In the genomic region with DNA sequence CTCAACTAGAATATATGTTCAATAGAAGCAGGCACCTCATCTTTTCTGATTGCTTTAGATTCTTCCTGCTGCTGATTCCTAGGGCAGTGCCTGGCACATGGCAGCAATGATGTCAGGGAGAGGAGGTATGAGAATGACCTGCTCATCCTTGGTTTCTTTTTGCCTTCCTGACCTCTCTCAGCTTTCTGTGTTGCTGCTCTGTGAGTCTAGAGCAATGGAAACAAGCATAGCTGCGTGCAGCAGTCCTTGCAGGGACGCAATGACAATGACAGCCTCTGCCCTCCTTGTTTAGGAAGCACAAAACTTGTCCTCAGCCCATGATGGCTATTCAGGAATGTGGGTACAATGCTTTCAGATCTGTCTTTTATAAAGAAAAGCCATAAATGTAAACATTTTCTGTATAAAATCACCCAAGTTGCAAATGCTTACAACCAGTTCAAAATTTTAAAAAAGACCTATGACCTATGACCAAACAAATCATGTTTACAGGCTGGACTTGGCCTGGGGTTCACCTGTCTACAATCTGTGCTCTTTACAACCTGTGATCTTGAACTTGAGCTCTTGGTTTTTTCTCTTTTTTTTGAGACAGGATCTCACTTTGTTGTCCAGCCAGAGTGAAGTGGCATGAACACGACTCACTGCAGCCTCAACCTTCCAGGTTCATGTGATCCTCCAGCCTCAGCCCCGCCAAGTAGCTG, we compare ENCODE assay signal across 25 cellular contexts.
DNase-seq lines count a peak whose midpoint lies in the region; ATAC-seq and TF ChIP-seq lines count a peak whose summit lies in the region.
"Had no signal": no experiment of that assay in that cellular context is flagged by ENCODE, and none has a peak within 500 bp of the region (broad histone marks: within the 10 kb centered on the region; RNA-seq: fewer than 3 reads in every experiment).

No MANE protein-coding gene starts in this region.

- no peaks in the 10 kb centered on the region for H3K9me3 ChIP-seq in H9 (ENCODE audit: control insufficient read depth, low read depth, low read length)
- H3K9me3 ChIP-seq in IMR-90 (ENCODE audit: control insufficient read depth, insufficient read depth, low read length), result no peaks in the 10 kb centered on the region
- H3K9me3 ChIP-seq in GM23248 (ENCODE audit: low read depth), result no peaks in the 10 kb centered on the region
- H3K9me3 ChIP-seq in heart left ventricle, result no peaks in the 10 kb centered on the region
- H3K9me3 ChIP-seq: BE2C, BLaER1 had no signal

- dilution Hi-C loops in IMR-90 (cut with HindIII; ENCODE audit: low sequenced_read_pairs, unreplicated experiment), result no loop called here

- H3K79me1 ChIP-seq in H9 (ENCODE audit: insufficient read depth, low read depth, low read length, poor library complexity, severe bottlenecking) (no peaks in the 10 kb centered on the region), IMR-90 (ENCODE audit: low read depth in 1 of 2, low read length in 2 of 2) (no peaks in the 10 kb centered on the region)

- CTCF ChIA-PET in IMR-90 (lab: Yijun Ruan, JAX), result no interaction called here

- H3K79me2 ChIP-seq in H9 (ENCODE audit: insufficient read depth, low read length) (no peaks in the 10 kb centered on the region), GM23248 (ENCODE audit: insufficient read depth) (no peaks in the 10 kb centered on the region)

- ATAC-seq in IMR-90 (ENCODE audit: low read depth) (no peak), left lobe of liver (peak; percentile 92), heart left ventricle (no peak), natural killer cell (no peak)
- no peak for ATAC-seq in stimulated activated memory B cell treated with anti-CD40 and anti-IgM and Interleukin-4, amounts not matched to agents 10 μg/mL and 1 μg/mL and 100 μg/mL, for 72 hours
- ATAC-seq: GM12878 had no signal

- H3K4me3 Mint-ChIP-seq in H9 (no peak overlapping the region), natural killer cell (no peak overlapping the region)
- no peak overlapping the region for H3K4me3 Mint-ChIP-seq in stimulated activated memory B cell treated with anti-CD40 and anti-IgM and Interleukin-4, amounts not matched to agents 10 μg/mL and 1 μg/mL and 100 μg/mL, for 72 hours
- H3K4me3 Mint-ChIP-seq: CD14-positive monocyte; CD4-positive, alpha-beta memory T cell; CD4-positive, CD25-positive, alpha-beta regulatory T cell; CD8-positive, alpha-beta memory T cell had no signal

- TF ChIP-seq RAD21 in IMR-90 (IDR thresholded peaks at IDR 0.05; ENCODE audit: low read length), result no peak

- H3K18ac ChIP-seq in H9 (ENCODE audit: insufficient read length, low read depth, low read length) (no peak overlapping the region), IMR-90 (ENCODE audit: low read depth, low read length) (no peak overlapping the region)

- H3K27me3 ChIP-seq in H9 (ENCODE audit: insufficient read depth, low read length) (no peaks in the 10 kb centered on the region), IMR-90 (ENCODE audit: control insufficient read depth, insufficient read depth, low read length) (no peaks in the 10 kb centered on the region), GM23248 (replicated peaks; ENCODE audit: insufficient read depth) (no peaks in the 10 kb centered on the region), heart left ventricle (no peaks in the 10 kb centered on the region)
- H3K27me3 ChIP-seq: BE2C, BLaER1 had no signal

- H3K23ac ChIP-seq in H9 (ENCODE audit: insufficient read length, low read depth, low read length), result no peak overlapping the region
- no peak overlapping the region for H3K23ac ChIP-seq in IMR-90 (ENCODE audit: low read depth, low read length)

- H3K4me3 ChIP-seq in IMR-90 (ENCODE audit: insufficient read depth, low read depth, low read length) (no peak overlapping the region), GM23248 (no peak overlapping the region), heart left ventricle (no peak overlapping the region)
- H3K4me3 ChIP-seq: BLaER1, GM12878 had no signal

- H3K36me3 Mint-ChIP-seq in H9 (ENCODE audit: insufficient read depth in 1 of 3, low read depth in 3 of 3) (peaks cover 0 to 1% (median 0%) of the 10 kb centered on the region in 3 experiments; a peak in 1 of 7 replicates), natural killer cell (no peaks in the 10 kb centered on the region)
- no peaks in the 10 kb centered on the region for H3K36me3 Mint-ChIP-seq in stimulated activated memory B cell treated with anti-CD40 and anti-IgM and Interleukin-4, amounts not matched to agents 10 μg/mL and 1 μg/mL and 100 μg/mL, for 72 hours
- H3K36me3 Mint-ChIP-seq: CD14-positive monocyte; CD4-positive, alpha-beta memory T cell; CD4-positive, CD25-positive, alpha-beta regulatory T cell; CD8-positive, alpha-beta memory T cell had no signal

- H2AFZ ChIP-seq in H9 (ENCODE audit: low read length), result no peak overlapping the region
- no peak overlapping the region for H2AFZ ChIP-seq in IMR-90 (replicated peaks; ENCODE audit: low read length, poor library complexity)
- no peak overlapping the region for H2AFZ ChIP-seq in GM23248

- H3K4ac ChIP-seq in H9 (ENCODE audit: low read depth, low read length), result no peak overlapping the region
- no peak overlapping the region for H3K4ac ChIP-seq in IMR-90 (ENCODE audit: low read depth, low read length)

- H3K4me1 Mint-ChIP-seq in H9 (0 out of 4 replicates have a peak, but pooled peaks cover 0 to 2% of the 10 kb centered on the region in 2 experiments), natural killer cell (peaks cover 12 to 14% of the 10 kb centered on the region in 2 donors)
- peaks cover 14% of the 10 kb centered on the region for H3K4me1 Mint-ChIP-seq in stimulated activated memory B cell treated with anti-CD40 and anti-IgM and Interleukin-4, amounts not matched to agents 10 μg/mL and 1 μg/mL and 100 μg/mL, for 72 hours

- no CpG with 5 or more reads among the region's 4 CpGs for WGBS in H9 (ENCODE audit: extremely low coverage, insufficient read length, low lambda C conversion rate)
- WGBS in IMR-90 (ENCODE audit: extremely low coverage in 2 of 2, insufficient read length in 1 of 2), 2 experiments, result 76% methylated on average over 2 of the region's 4 CpGs; no CpG with 5 or more reads in 1 of the 2 experiments
- 80 to 90% methylated on average over 4 of the region's 4 CpGs for WGBS in GM23248 (ENCODE audit: low coverage in 1 of 2, low lambda C conversion rate in 2 of 2, missing lambda C conversion rate in 2 of 2), 2 experiments
- WGBS in heart left ventricle, 4 donors, result 93 to 97% (median 96%) methylated on average over 4 of the region's 4 CpGs

- H4K20me1 ChIP-seq in H9 (ENCODE audit: control insufficient read depth, insufficient read depth, insufficient read length) (no peaks in the 10 kb centered on the region), IMR-90 (ENCODE audit: insufficient read depth, low read length) (no peaks in the 10 kb centered on the region), GM23248 (ENCODE audit: insufficient read depth) (no peaks in the 10 kb centered on the region)
- H4K20me1 ChIP-seq: BLaER1 had no signal

- H4K8ac ChIP-seq in H9 (replicated peaks; ENCODE audit: insufficient read length, low read depth, low read length), result no peak overlapping the region
- H4K8ac ChIP-seq in IMR-90 (ENCODE audit: low read depth in 2 of 2, low read length in 2 of 2), result no peak overlapping the region

- H4K91ac ChIP-seq in H9 (ENCODE audit: insufficient read length, low read depth, low read length) (no peak overlapping the region), IMR-90 (ENCODE audit: insufficient read depth, low read depth, low read length) (no peak overlapping the region)

- no peak overlapping the region for H3K4me2 ChIP-seq in H9 (ENCODE audit: insufficient read depth, insufficient read length, low read length)
- H3K4me2 ChIP-seq in IMR-90 (ENCODE audit: low read depth, low read length), result no peak overlapping the region
- H3K4me2 ChIP-seq in GM23248 (ENCODE audit: unreplicated experiment), result no peak overlapping the region
- H3K4me2 ChIP-seq: BLaER1 had no signal

- no peak overlapping the region for H2BK120ac ChIP-seq in H9 (ENCODE audit: low read depth, low read length, poor library complexity, severe bottlenecking)
- H2BK120ac ChIP-seq in IMR-90 (ENCODE audit: low read depth, low read length), result no peak overlapping the region

- H3F3A ChIP-seq in GM23248 (ENCODE audit: insufficient read depth), result peaks cover 29% of the 10 kb centered on the region

- TF ChIP-seq POLR2A in IMR-90 (IDR thresholded peaks at IDR 0.05; ENCODE audit: low read depth, low read length), result no peak
- TF ChIP-seq POLR2A in heart left ventricle (IDR thresholded peaks at IDR 0.05), result no peak

- H3T11ph ChIP-seq in H9 (ENCODE audit: low read length), result no peak overlapping the region

- DNase-seq in H9 (no peak), IMR-90 (no peak), left lobe of liver (ENCODE audit: low spot score) (no peak), GM23248 (no peak), heart left ventricle (no peak), natural killer cell (no peak)
- DNase-seq: 8988T; ACHN; BE2C; C1 segment of cervical spinal cord; CD4-positive, alpha-beta memory T cell; CD4-positive, CD25-positive, alpha-beta regulatory T cell; CD8-positive, alpha-beta memory T cell; COR-L47; DMS 273 treated with DMSO at 0.1 percent for 48 hours; DMS153; DMS53; DMS79; DND-41; EL; GDM1 had no signal

- no peaks in the 10 kb centered on the region for H3K23me2 ChIP-seq in H9 (ENCODE audit: insufficient read length, low read depth, low read length, poor library complexity, severe bottlenecking)

- H3K27me3 Mint-ChIP-seq in H9 (ENCODE audit: low read depth) (no peaks in the 10 kb centered on the region), natural killer cell (ENCODE audit: low read depth in 2 of 2) (peaks cover 0 to 2% of the 10 kb centered on the region in 2 donors)
- no peaks in the 10 kb centered on the region for H3K27me3 Mint-ChIP-seq in stimulated activated memory B cell treated with anti-CD40 and anti-IgM and Interleukin-4, amounts not matched to agents 10 μg/mL and 1 μg/mL and 100 μg/mL, for 72 hours

- H3K4me1 ChIP-seq in H9 (ENCODE audit: insufficient read depth, low read length) (no peaks in the 10 kb centered on the region), IMR-90 (ENCODE audit: control insufficient read depth, insufficient read depth, low read length) (peaks cover 4% of the 10 kb centered on the region; the same call in 1 of the 2 replicates), GM23248 (ENCODE audit: insufficient read depth) (peaks cover 35% of the 10 kb centered on the region), heart left ventricle (peaks cover 0 to 13% (median under 1%) of the 10 kb centered on the region in 12 donors)

- H3K27ac Mint-ChIP-seq in H9, result no peak overlapping the region
- H3K27ac Mint-ChIP-seq in stimulated activated memory B cell treated with anti-CD40 and anti-IgM and Interleukin-4, amounts not matched to agents 10 μg/mL and 1 μg/mL and 100 μg/mL, for 72 hours, result peak overlapping the region; percentile 35
- H3K27ac Mint-ChIP-seq in natural killer cell, result no peak overlapping the region
- H3K27ac Mint-ChIP-seq: CD4-positive, alpha-beta memory T cell; CD4-positive, CD25-positive, alpha-beta regulatory T cell; CD8-positive, alpha-beta memory T cell had no signal

- H3K9me1 ChIP-seq in IMR-90 (ENCODE audit: insufficient read depth, low read length), result no peaks in the 10 kb centered on the region; the same call in 1 of the 2 replicates

- H3K9ac ChIP-seq in H9 (ENCODE audit: extremely low read depth, insufficient read length, low read length), result no peak overlapping the region
- H3K9ac ChIP-seq in IMR-90 (ENCODE audit: low read depth, low read length), result no peak overlapping the region
- H3K9ac ChIP-seq in GM23248, result no peak overlapping the region
- H3K9ac ChIP-seq: BLaER1 had no signal

- no peak overlapping the region for H2BK12ac ChIP-seq in H9 (ENCODE audit: insufficient read length, low read depth, low read length)

- H4K5ac ChIP-seq in H9 (ENCODE audit: insufficient read length, low read depth, low read length) (no peak overlapping the region), IMR-90 (ENCODE audit: low read depth, low read length) (no peak overlapping the region)

- H2AK5ac ChIP-seq in H9 (ENCODE audit: insufficient read length, low read length) (no peak overlapping the region), IMR-90 (ENCODE audit: low read depth, low read length) (peak overlapping the region; percentile 15; the same call in 1 of the 2 replicates)

- POLR2A ChIA-PET in IMR-90 (lab: Charles Lee; ENCODE audit: unreplicated experiment), result no interaction called here

- no TSS peak for BruUV-seq in IMR-90 (replicated peaks; lab: Mats Ljungman, UMichigan)

- in situ Hi-C loops in IMR-90 (cut with MboI; ENCODE audit: low sequenced_read_pairs), result no loop called here
- in situ Hi-C loops in GM23248 (cut with MboI), result no loop called here

- H3K9me3 Mint-ChIP-seq in H9 (no peaks in the 10 kb centered on the region; a peak in 1 of 5 replicates), natural killer cell (no peaks in the 10 kb centered on the region)
- H3K9me3 Mint-ChIP-seq in stimulated activated memory B cell treated with anti-CD40 and anti-IgM and Interleukin-4, amounts not matched to agents 10 μg/mL and 1 μg/mL and 100 μg/mL, for 72 hours, result no peaks in the 10 kb centered on the region
- H3K9me3 Mint-ChIP-seq: CD4-positive, CD25-positive, alpha-beta regulatory T cell; CD8-positive, alpha-beta memory T cell had no signal

- TF ChIP-seq CTCF in H9 (conservative IDR thresholded peaks at IDR 0.05) (no peak), IMR-90 (conservative IDR thresholded peaks at IDR 0.05; ENCODE audit: low read depth, low read length) (no peak), heart left ventricle (IDR thresholded peaks at IDR 0.05) (no peak), natural killer cell (IDR thresholded peaks at IDR 0.05) (no peak)

- no peaks in the 10 kb centered on the region for H3K9me2 ChIP-seq in GM23248 (ENCODE audit: insufficient read depth)

- no peak overlapping the region for H2BK15ac ChIP-seq in H9 (ENCODE audit: low read depth, low read length)
- H2BK15ac ChIP-seq in IMR-90 (ENCODE audit: low read depth, low read length), result no peak overlapping the region

- H3K36me3 ChIP-seq in IMR-90 (ENCODE audit: control insufficient read depth, insufficient read depth, low read length), result no peaks in the 10 kb centered on the region
- H3K36me3 ChIP-seq in GM23248 (ENCODE audit: low read depth), result no peaks in the 10 kb centered on the region
- H3K36me3 ChIP-seq in heart left ventricle, result no peaks in the 10 kb centered on the region
- H3K36me3 ChIP-seq: BE2C, BLaER1 had no signal

- H2BK5ac ChIP-seq in H9 (ENCODE audit: insufficient read length, low read length) (no peak overlapping the region), IMR-90 (ENCODE audit: low read depth, low read length, poor library complexity, severe bottlenecking) (no peak overlapping the region)

- H3K27ac ChIP-seq in H9 (ENCODE audit: insufficient read length, low read depth, low read length) (no peak overlapping the region), IMR-90 (ENCODE audit: insufficient read depth, low read length) (no peak overlapping the region), GM23248 (no peak overlapping the region), heart left ventricle (no peak overlapping the region)
- H3K27ac ChIP-seq: BLaER1 had no signal

- H2AK9ac ChIP-seq in IMR-90 (replicated peaks; ENCODE audit: low read depth, low read length, poor library complexity), result no peak overlapping the region

- H2BK20ac ChIP-seq in H9 (ENCODE audit: low read depth, low read length, poor library complexity, severe bottlenecking) (no peak overlapping the region), IMR-90 (ENCODE audit: low read depth, low read length) (no peak overlapping the region)

- H3K14ac ChIP-seq in H9 (ENCODE audit: insufficient read depth, low read length), result peak overlapping the region; percentile 57; the same call in 1 of the 2 replicates
- no peak overlapping the region for H3K14ac ChIP-seq in IMR-90 (replicated peaks; ENCODE audit: low read depth, low read length)

- intact Hi-C loops in IMR-90 (cut with micrococcal nuclease), result no loop called here
- intact Hi-C loops in heart left ventricle (cut with DNase I), result no loop called here
- intact Hi-C loops in natural killer cell (cut with micrococcal nuclease), result no loop called here

- H3K56ac ChIP-seq in H9 (ENCODE audit: insufficient read length, low read depth, low read length) (no peak overlapping the region), IMR-90 (ENCODE audit: extremely low read depth, insufficient read depth, low read length) (no peak overlapping the region)
